Comparison of ENCODE assay signal across 8 cellular contexts in genomic region chr20:10074513-10074912, GRCh38. TPM values are rescaled to one million over a fixed set of nuclear protein-coding genes. Genes with fewer than 3 reads are reported as not detected.
DNase-seq lines count a peak whose midpoint lies in the region; ATAC-seq and TF ChIP-seq lines count a peak whose summit lies in the region.

No MANE protein-coding gene starts in this region.

- ATAC-seq in GM18907 (IDR thresholded peaks at IDR 0.05; ENCODE audit: unreplicated experiment) = peak; percentile 64

- intact Hi-C loops in vagina (cut with DNase I) = no loop called here

- TF ChIP-seq CTCF in vagina (IDR thresholded peaks at IDR 0.05) = no peak

- no peaks in the 10 kb centered on the region for H3K9me3 ChIP-seq in vagina

- H3K36me3 ChIP-seq in vagina = no peaks in the 10 kb centered on the region

- H3K4me1 ChIP-seq in vagina = peaks cover 27% of the 10 kb centered on the region

- no peak overlapping the region for H3K4me3 ChIP-seq in vagina

- no peak for TF ChIP-seq POLR2A in vagina (IDR thresholded peaks at IDR 0.05)

- H3K27me3 ChIP-seq in vagina = no peaks in the 10 kb centered on the region

- DNase-seq in A172 (ENCODE audit: low spot score) (peak; percentile 91), NOMO-1 treated with DMSO at 0.1 percent for 48 hours (lab: John Stamatoyannopoulos, UW; ENCODE audit: unreplicated experiment) (peak; percentile 56), fibroblast of the conjunctiva (ENCODE audit: low read depth) (peak; percentile 66), NCI-H510A (lab: John Stamatoyannopoulos, UW) (no peak), vagina (ENCODE audit: extremely low spot score in 2 of 2) (no peak)
- no peak for DNase-seq in activated naive CD4-positive, alpha-beta T cell (lab: John Stamatoyannopoulos, UW)
- DNase-seq in stimulated activated CD4-positive, alpha-beta T cell treated with anti-CD3 and anti-CD28 coated beads, Interleukin-4, amount 100 ng/mL, for 4 hours = no peak

- H3K27ac ChIP-seq in vagina = no peak overlapping the region

RNA-seq across cellular contexts. Expression of gene ANKEF1, which starts 39.7 kb away (rescaled TPM):
- total RNA-seq in A172 (2014; rRNA removed; shearing (Covaris generic)) = 4.2 and 4.4 TPM in 2 replicates
- 4.2 TPM for total RNA-seq in vagina

Comparison
In these comparisons a context has a peak if more than half of its experiments do, and no peak if none do; other contexts are left out.
1. DNase-seq: peak in A172 (single experiment), NOMO-1 treated with DMSO at 0.1 percent for 48 hours (single experiment) and fibroblast of the conjunctiva (single experiment); none in NCI-H510A (single experiment), vagina (0 of 2), activated naive CD4-positive, alpha-beta T cell (0 of 4) and stimulated activated CD4-positive, alpha-beta T cell treated with anti-CD3 and anti-CD28 coated beads, Interleukin-4, amount 100 ng/mL, for 4 hours (0 of 2).